ENCODE assay signal across 8 cellular contexts in genomic region chr14:73026845-73027542, GRCh38. TPM values are rescaled to one million over a fixed set of nuclear protein-coding genes. Genes with fewer than 3 reads are reported as not detected.
A peak's percentile ranks its signal among the peaks of the same experiment; 100 is the strongest.
DNase-seq lines count a peak whose midpoint lies in the region; TF ChIP-seq lines count a peak whose summit lies in the region.

TSS of gene ZFYVE1 (minus strand) at chr14:73027106. CDS start at chr14:73024508, 2,598 bp downstream.

- peaks cover 6% of the 10 kb centered on the region for H3K36me3 ChIP-seq in SK-N-MC (ENCODE audit: insufficient read depth, low read length)

- H3K4me3 ChIP-seq in NB4 (ENCODE audit: low read depth, low read length) (peak within 1 kb of the TSS; percentile 83), SK-N-MC (peak within 1 kb of the TSS; percentile 96)

- H3K9ac ChIP-seq in SK-N-MC (ENCODE audit: insufficient read length): peak within 1 kb of the TSS; percentile 72

- H3K36me3 Mint-ChIP-seq in HFFc6 (ENCODE audit: low read depth): peaks cover 22% of the 10 kb centered on the region

- peak within 1 kb of the TSS; percentile 72 for H3K27ac ChIP-seq in SK-N-MC

- no peaks in the 10 kb centered on the region for H3K9me3 Mint-ChIP-seq in HFFc6

- peak within 1 kb of the TSS; percentile 99 for H3K4me3 Mint-ChIP-seq in HFFc6

- TF ChIP-seq POLR2A in NB4 (IDR thresholded peaks at IDR 0.05; ENCODE audit: extremely low read depth, insufficient read length): peak; percentile 25

- TF ChIP-seq CTCF in HFFc6 (IDR thresholded peaks at IDR 0.05) (no peak), NB4 (IDR thresholded peaks at IDR 0.05; ENCODE audit: low read depth, low read length) (no peak)

- H3K9me3 ChIP-seq in SK-N-MC (ENCODE audit: low read depth, low read length): no peaks in the 10 kb centered on the region

- peak; percentile 94 for DNase-seq in GM03348 (ENCODE audit: low spot score)
- peak; percentile 98 for DNase-seq in HFFc6
- DNase-seq in NB4 (ENCODE audit: low read depth): peak; percentile 98
- peak; percentile 88 for DNase-seq in SK-N-MC (ENCODE audit: low read depth, low spot score)
- peak; percentile 91 for DNase-seq in activated naive CD4-positive, alpha-beta T cell treated with anti-CD3 and anti-CD28 coated beads, Interleukin-2, amount 50 U/mL, for 16 hours
- DNase-seq in germinal center (ENCODE audit: low spot score): peak; percentile 93
- peak; percentile 97 for DNase-seq in non-pigmented ciliary epithelial cell (ENCODE audit: low read depth)
- DNase-seq in superior temporal gyrus (ENCODE audit: extremely low spot score): peak; percentile 99

- H3K27ac Mint-ChIP-seq in HFFc6: peak within 1 kb of the TSS; percentile 84

- H3K27me3 Mint-ChIP-seq in HFFc6 (ENCODE audit: insufficient read depth): peaks cover 2% of the 10 kb centered on the region

- peaks cover 41% of the 10 kb centered on the region for H3K4me1 Mint-ChIP-seq in HFFc6 (ENCODE audit: low read depth)

RNA-seq across cellular contexts. Expression of gene ZFYVE1, which starts in this region (rescaled TPM):
- 10 to 100 TPM; 13.6 to 18.3 (median 15.6) TPM for total RNA-seq in HFFc6 (2021; fragmentation: NEBNext Ultra II Directional; extraction: Animal tissue kit (Norgen Biotek cat#: 25700))

Comparison
In these comparisons a context has a peak if more than half of its experiments do, and no peak if none do; other contexts are left out.
1. Peak in every context shown above with its lines: DNase-seq, H3K4me3 ChIP-seq and H3K27ac ChIP-seq.